ENCODE assay signal across 26 cellular contexts in genomic region chr18:51076503-51076902, GRCh38.
"Had no signal": no experiment of that assay in that cellular context is flagged by ENCODE, and none has a peak within 500 bp of the region (broad histone marks: within the 10 kb centered on the region; RNA-seq: fewer than 3 reads in every experiment).

No MANE protein-coding gene starts in this region.

- H3K4me1 ChIP-seq: neural progenitor cell, right lobe of liver, upper lobe of right lung had no signal

- H3K9ac ChIP-seq: neural progenitor cell had no signal

- H3K4me3 Mint-ChIP-seq: activated CD4-positive, alpha-beta memory T cell treated with anti-CD3 and anti-CD28 coated beads, Interleukin-2, amount 10 ng/mL, durations not matched to agents 7 days and 5 days; activated naive CD8-positive, alpha-beta T cell; activated T-cell treated with anti-CD3 and anti-CD28 coated beads, Interleukin-2, amount 50 U/mL, for 72 hours; central memory CD8-positive, alpha-beta T cell; naive thymus-derived CD4-positive, alpha-beta T cell; neural progenitor cell; stimulated activated naive B cell treated with anti-CD40 and anti-IgM and Interleukin-4, amounts not matched to agents 10 μg/mL and 1 μg/mL and 100 μg/mL, for 72 hours; T-helper 17 cell had no signal

- H3K27ac ChIP-seq: foreskin keratinocyte, neural progenitor cell, right lobe of liver, stomach, tibial artery, upper lobe of right lung, WERI-Rb-1 had no signal

- H3K27me3 ChIP-seq: foreskin keratinocyte, neural progenitor cell, right lobe of liver, stomach, tibial artery, upper lobe of right lung had no signal

- DNase-seq: activated CD4-positive, alpha-beta memory T cell treated with anti-CD3 and anti-CD28 coated beads, Interleukin-2, amount 10 ng/mL, durations not matched to agents 7 days and 5 days; activated CD4-positive, alpha-beta T cell treated with anti-CD3 and anti-CD28 coated beads for 48 hours; activated effector memory CD4-positive, alpha-beta T cell treated with Interleukin-2 at 50 U/mL for 16 hours; activated naive CD4-positive, alpha-beta T cell treated with Interleukin-2 at 50 U/mL for 16 hours; activated T-cell treated with anti-CD3 and anti-CD28 coated beads, Interleukin-2, amount 50 U/mL, for 72 hours; dermis blood vessel endothelial cell; effector CD4-positive, alpha-beta T cell; kidney glomerular epithelial cell; naive thymus-derived CD4-positive, alpha-beta T cell; occipital lobe; right lobe of liver; small intestine; stimulated activated CD4-positive, alpha-beta T cell treated with anti-CD3 and anti-CD28 coated beads, Interleukin-15, amount 100 ng/mL, for 24 hours; stimulated activated CD4-positive, alpha-beta T cell treated with anti-CD3 and anti-CD28 coated beads, Interleukin-2, amount 100 ng/mL, for 24 hours; stimulated activated naive B cell treated with anti-CD40 and anti-IgM and Interleukin-4, amounts not matched to agents 10 μg/mL and 1 μg/mL and 100 μg/mL, for 72 hours; stomach; T-helper 17 cell; T1000; tibial artery; upper lobe of right lung; WERI-Rb-1 had no signal

- H2AFZ ChIP-seq: neural progenitor cell had no signal

- H3K4me1 Mint-ChIP-seq: neural progenitor cell had no signal

- H3K27ac Mint-ChIP-seq: activated CD4-positive, alpha-beta memory T cell treated with anti-CD3 and anti-CD28 coated beads, Interleukin-2, amount 10 ng/mL, durations not matched to agents 7 days and 5 days; activated naive CD8-positive, alpha-beta T cell; neural progenitor cell had no signal

- H3K4me2 ChIP-seq: neural progenitor cell had no signal

- H3K4me3 ChIP-seq: lung, neural progenitor cell, right lobe of liver, stomach, tibial artery, upper lobe of right lung had no signal

- H3K9me3 ChIP-seq: right lobe of liver, stomach, tibial artery, upper lobe of right lung had no signal

- H3K27me3 Mint-ChIP-seq: activated CD4-positive, alpha-beta memory T cell treated with anti-CD3 and anti-CD28 coated beads, Interleukin-2, amount 10 ng/mL, durations not matched to agents 7 days and 5 days; activated naive CD8-positive, alpha-beta T cell; central memory CD8-positive, alpha-beta T cell; naive thymus-derived CD4-positive, alpha-beta T cell; stimulated activated naive B cell treated with anti-CD40 and anti-IgM and Interleukin-4, amounts not matched to agents 10 μg/mL and 1 μg/mL and 100 μg/mL, for 72 hours; T-helper 17 cell had no signal

- H3K9me3 Mint-ChIP-seq: activated CD4-positive, alpha-beta memory T cell treated with anti-CD3 and anti-CD28 coated beads, Interleukin-2, amount 10 ng/mL, durations not matched to agents 7 days and 5 days; activated T-cell treated with anti-CD3 and anti-CD28 coated beads, Interleukin-2, amount 50 U/mL, for 72 hours; central memory CD8-positive, alpha-beta T cell; naive thymus-derived CD4-positive, alpha-beta T cell; neural progenitor cell; stimulated activated naive B cell treated with anti-CD40 and anti-IgM and Interleukin-4, amounts not matched to agents 10 μg/mL and 1 μg/mL and 100 μg/mL, for 72 hours had no signal
